8 cellular contexts compared by ENCODE assay signal in the genomic region with DNA sequence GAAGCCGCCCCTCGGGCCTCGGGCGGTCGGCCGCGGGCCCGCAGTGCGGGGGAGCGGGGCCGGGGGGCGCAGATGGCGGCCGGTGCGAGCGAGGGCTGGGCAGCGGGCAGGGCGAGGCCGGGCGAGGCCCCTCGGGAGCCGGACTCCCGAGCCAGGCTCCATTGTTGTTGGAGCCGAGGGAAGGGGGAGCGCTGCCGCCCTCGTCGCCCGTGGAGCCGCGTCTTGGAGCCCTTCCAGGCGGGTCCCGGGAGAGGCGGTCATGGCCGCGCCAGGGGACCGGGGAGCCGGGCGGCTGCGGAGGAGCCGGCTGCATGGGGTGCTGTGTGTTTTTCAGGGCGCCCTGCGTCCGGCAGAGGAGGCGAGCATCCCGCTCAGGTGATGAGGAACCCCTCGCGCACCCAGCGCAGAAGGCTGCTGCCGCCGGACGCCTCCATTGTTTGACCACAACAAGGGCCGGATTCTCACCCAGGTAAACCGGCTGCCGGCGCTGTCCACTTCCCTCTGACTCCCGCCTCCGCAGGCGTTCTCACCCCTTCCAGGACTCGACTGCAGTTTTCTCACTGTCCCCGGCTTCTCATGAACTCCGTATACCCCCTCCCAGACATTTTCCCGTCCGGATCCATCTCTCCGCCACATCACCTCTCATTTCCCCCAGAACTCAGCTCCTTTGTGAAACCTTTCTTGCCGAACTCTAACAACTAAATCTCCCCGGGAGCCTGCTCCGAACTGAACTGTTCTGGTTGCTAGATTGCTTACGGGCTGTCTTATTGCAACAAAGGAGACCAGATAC. TPM values are rescaled to one million over a fixed set of nuclear protein-coding genes. Genes with fewer than 3 reads are reported as not detected.
DNase-seq lines count a peak whose midpoint lies in the region; ATAC-seq and TF ChIP-seq lines count a peak whose summit lies in the region.

No MANE protein-coding gene starts in this region.

- peak overlapping the region; percentile 73 for H3K9ac ChIP-seq in GM23248

- H3K27ac Mint-ChIP-seq in neural crest cell (ENCODE audit: unreplicated experiment) = peak overlapping the region; percentile 91

- no peak for TF ChIP-seq POLR2A in vagina (IDR thresholded peaks at IDR 0.05)

- H3K9me2 ChIP-seq in GM23248 (ENCODE audit: insufficient read depth) = no peaks in the 10 kb centered on the region

- in situ Hi-C loops in GM23248 (cut with MboI) = no loop called here

- H3F3A ChIP-seq in GM23248 (ENCODE audit: insufficient read depth) = peaks cover 26% of the 10 kb centered on the region

- H3K9me3 ChIP-seq in GM23248 (ENCODE audit: low read depth) (no peaks in the 10 kb centered on the region), vagina (no peaks in the 10 kb centered on the region)

- peaks cover 18% of the 10 kb centered on the region for H3K4me1 ChIP-seq in GM23248 (ENCODE audit: insufficient read depth)
- peaks cover 46% of the 10 kb centered on the region for H3K4me1 ChIP-seq in vagina

- H3K4me1 Mint-ChIP-seq in activated T-cell treated with anti-CD3 and anti-CD28 coated beads, Interleukin-2, amount 50 U/mL, for 4 hours (ENCODE audit: low read depth) = peaks cover 39% of the 10 kb centered on the region
- H3K4me1 Mint-ChIP-seq in neural crest cell = peaks cover 50% of the 10 kb centered on the region

- no peak for TF ChIP-seq CTCF in fibroblast of mammary gland (conservative IDR thresholded peaks at IDR 0.05; ENCODE audit: control insufficient read depth, insufficient read depth, low read depth, low read length)
- TF ChIP-seq CTCF in neural crest cell (conservative IDR thresholded peaks at IDR 0.05) = no peak
- no peak for TF ChIP-seq CTCF in vagina (IDR thresholded peaks at IDR 0.05)

- WGBS in GM23248 (ENCODE audit: low coverage in 1 of 2, low lambda C conversion rate in 2 of 2, missing lambda C conversion rate in 2 of 2), 2 experiments = 2 to 5% methylated on average over 41 to 54 of the region's 69 CpGs

- peaks cover 8% of the 10 kb centered on the region for H3K36me3 Mint-ChIP-seq in activated T-cell treated with anti-CD3 and anti-CD28 coated beads, Interleukin-2, amount 50 U/mL, for 4 hours (ENCODE audit: insufficient read depth)
- peaks cover 13% of the 10 kb centered on the region for H3K36me3 Mint-ChIP-seq in neural crest cell (ENCODE audit: low read depth)

- peak overlapping the region; percentile 94 for H3K4me2 ChIP-seq in GM23248 (ENCODE audit: unreplicated experiment)

- H3K4me3 ChIP-seq in GM23248 (peak overlapping the region; percentile 76), fibroblast of mammary gland (ENCODE audit: control insufficient read depth, low read depth, low read length) (peak overlapping the region; percentile 62), vagina (peak overlapping the region; percentile 96)

- H3K27ac ChIP-seq in GM23248 (peak overlapping the region; percentile 23; the same call in 1 of the 2 replicates), vagina (peak overlapping the region; percentile 76)

- no peaks in the 10 kb centered on the region for H4K20me1 ChIP-seq in GM23248 (ENCODE audit: insufficient read depth)

- DNase-seq in DMS79 treated with DMSO at 0.1 percent for 48 hours (lab: John Stamatoyannopoulos, UW) (peak; percentile 16), GM23248 (peak; percentile 56), NCI-H146 (lab: John Stamatoyannopoulos, UW) (peak; percentile 64), fibroblast of mammary gland (ENCODE audit: low read depth) (no peak), neural crest cell (ENCODE audit: low read depth, low spot score) (peak; percentile 22), vagina (ENCODE audit: extremely low spot score in 2 of 2) (no peak)
- peak; percentile 10 for DNase-seq in activated T-cell treated with anti-CD3 and anti-CD28 coated beads, Interleukin-2, amount 50 U/mL, for 4 hours

- intact Hi-C loops in vagina (cut with DNase I) = no loop called here

- peak overlapping the region; percentile 90 for H3K4me3 Mint-ChIP-seq in activated T-cell treated with anti-CD3 and anti-CD28 coated beads, Interleukin-2, amount 50 U/mL, for 4 hours
- H3K4me3 Mint-ChIP-seq in neural crest cell = peak overlapping the region; percentile 94

- H3K36me3 ChIP-seq in GM23248 (ENCODE audit: low read depth) = no peaks in the 10 kb centered on the region
- H3K36me3 ChIP-seq in vagina = no peaks in the 10 kb centered on the region

- H3K27me3 Mint-ChIP-seq in activated T-cell treated with anti-CD3 and anti-CD28 coated beads, Interleukin-2, amount 50 U/mL, for 4 hours (ENCODE audit: low read depth) = no peaks in the 10 kb centered on the region
- peaks cover 15% of the 10 kb centered on the region for H3K27me3 Mint-ChIP-seq in neural crest cell (ENCODE audit: low read depth)

- peaks cover 53% of the 10 kb centered on the region for H3K79me2 ChIP-seq in GM23248 (ENCODE audit: insufficient read depth)

- H3K27me3 ChIP-seq in GM23248 (replicated peaks; ENCODE audit: insufficient read depth) = no peaks in the 10 kb centered on the region
- H3K27me3 ChIP-seq in vagina = no peaks in the 10 kb centered on the region

- peak; percentile 2 to 3 for ATAC-seq in activated T-cell treated with anti-CD3 and anti-CD28 coated beads, Interleukin-2, amount 50 U/mL, for 4 hours
- ATAC-seq in HG03457 (IDR thresholded peaks at IDR 0.05; ENCODE audit: unreplicated experiment) = no peak

- peak overlapping the region; percentile 84 for H2AFZ ChIP-seq in GM23248

- H3K9me3 Mint-ChIP-seq in activated T-cell treated with anti-CD3 and anti-CD28 coated beads, Interleukin-2, amount 50 U/mL, for 4 hours = no peaks in the 10 kb centered on the region
- no peaks in the 10 kb centered on the region for H3K9me3 Mint-ChIP-seq in neural crest cell

RNA-seq across cellular contexts. Expression of gene ZNF664, which starts 0.7 kb away (rescaled TPM):
- 29.1 and 36.3 TPM in 2 replicates for total RNA-seq in GM23248 (2014; rRNA removed; shearing (Covaris generic))
- polyA plus RNA-seq in GM23248 (2016; fragmentation: Nextera tagmentation; extraction: Ambion mirVana) = 10.7 and 11.3 TPM in 2 replicates
- 10 to 100 TPM; 63.7 to 65.2 (median 64.3) TPM for total RNA-seq in activated T-cell treated with anti-CD3 and anti-CD28 coated beads, Interleukin-2, amount 50 U/mL, for 4 hours
- total RNA-seq in neural crest cell (156 and 167 TPM in 2 replicates), vagina (40.5 TPM)

RNA-seq across cellular contexts. Expression of gene CCDC92, which starts 1.1 kb away (rescaled TPM):
- total RNA-seq in GM23248 (2014; rRNA removed; shearing (Covaris generic)) = 13.2 and 20.3 TPM in 2 replicates
- polyA plus RNA-seq in GM23248 (2016; fragmentation: Nextera tagmentation; extraction: Ambion mirVana) = 49.5 and 54.7 TPM in 2 replicates
- total RNA-seq in activated T-cell treated with anti-CD3 and anti-CD28 coated beads, Interleukin-2, amount 50 U/mL, for 4 hours = 1 to 10 TPM; 7.2 to 8.9 (median 8.6) TPM
- 33.5 and 36.5 TPM in 2 replicates for total RNA-seq in neural crest cell
- 21.6 TPM for total RNA-seq in vagina

Comparison
In these comparisons a context has a peak if more than half of its experiments do, and no peak if none do; other contexts are left out.
1. DNase-seq: peak in DMS79 treated with DMSO at 0.1 percent for 48 hours (single experiment), GM23248 (single experiment), NCI-H146 (single experiment), activated T-cell treated with anti-CD3 and anti-CD28 coated beads, Interleukin-2, amount 50 U/mL, for 4 hours (single experiment) and neural crest cell (single experiment); none in fibroblast of mammary gland (single experiment) and vagina (0 of 2).
2. Peak in every context shown above with its lines, with median percentiles within 50 percentile points of each other: H3K4me3 ChIP-seq.